In genomic region chr2:109282865-109283264, GRCh38 we compare ENCODE assay signal across 20 cellular contexts.
"Had no signal": no experiment of that assay in that cellular context is flagged by ENCODE, and none has a peak within 500 bp of the region (broad histone marks: within the 10 kb centered on the region; RNA-seq: fewer than 3 reads in every experiment).

No MANE protein-coding gene starts in this region.

- H3K36me3 ChIP-seq: left ventricle myocardium inferior, transverse colon had no signal

- H3K4me1 Mint-ChIP-seq: endodermal cell had no signal

- H3K27ac ChIP-seq: coronary artery, hepatocyte, left ventricle myocardium inferior, transverse colon had no signal

- H3K27me3 Mint-ChIP-seq: naive B cell had no signal

- H3K4me3 Mint-ChIP-seq: endodermal cell, naive B cell, nephron progenitor cell had no signal

- H3K27ac Mint-ChIP-seq: endodermal cell had no signal

- H2AFZ ChIP-seq: hepatocyte had no signal

- DNase-seq: effector CD4-positive, alpha-beta T cell; endodermal cell; erythroblast; foreskin melanocyte; head of caudate nucleus; kidney; left cardiac atrium; left ventricle myocardium inferior; mesendoderm; naive B cell; nephron progenitor cell; right cardiac atrium; stimulated activated CD4-positive, alpha-beta T cell treated with anti-CD3 and anti-CD28 coated beads, Interleukin-2, amount 100 ng/mL, for 48 hours; stimulated activated naive CD4-positive, alpha-beta T cell treated with Interleukin-2 at 50 U/mL for 16 hours; transverse colon had no signal

- H3K36me3 Mint-ChIP-seq: naive B cell had no signal

- H3K9me3 Mint-ChIP-seq: endodermal cell, naive B cell, nephron progenitor cell had no signal

- H3K79me2 ChIP-seq: hepatocyte had no signal

- H3K4me3 ChIP-seq: coronary artery, hepatocyte, left ventricle myocardium inferior, lung, smooth muscle cell, transverse colon had no signal

- H3K27me3 ChIP-seq: hepatocyte, transverse colon had no signal

- ATAC-seq: left cardiac atrium, right cardiac atrium had no signal

- FAIRE-seq: endothelial cell of umbilical vein, kidney had no signal

- H3K4me2 ChIP-seq: hepatocyte, smooth muscle cell had no signal

- H3K9me3 ChIP-seq: left ventricle myocardium inferior, transverse colon had no signal
